15 cellular contexts compared by ENCODE assay signal in the genomic region with DNA sequence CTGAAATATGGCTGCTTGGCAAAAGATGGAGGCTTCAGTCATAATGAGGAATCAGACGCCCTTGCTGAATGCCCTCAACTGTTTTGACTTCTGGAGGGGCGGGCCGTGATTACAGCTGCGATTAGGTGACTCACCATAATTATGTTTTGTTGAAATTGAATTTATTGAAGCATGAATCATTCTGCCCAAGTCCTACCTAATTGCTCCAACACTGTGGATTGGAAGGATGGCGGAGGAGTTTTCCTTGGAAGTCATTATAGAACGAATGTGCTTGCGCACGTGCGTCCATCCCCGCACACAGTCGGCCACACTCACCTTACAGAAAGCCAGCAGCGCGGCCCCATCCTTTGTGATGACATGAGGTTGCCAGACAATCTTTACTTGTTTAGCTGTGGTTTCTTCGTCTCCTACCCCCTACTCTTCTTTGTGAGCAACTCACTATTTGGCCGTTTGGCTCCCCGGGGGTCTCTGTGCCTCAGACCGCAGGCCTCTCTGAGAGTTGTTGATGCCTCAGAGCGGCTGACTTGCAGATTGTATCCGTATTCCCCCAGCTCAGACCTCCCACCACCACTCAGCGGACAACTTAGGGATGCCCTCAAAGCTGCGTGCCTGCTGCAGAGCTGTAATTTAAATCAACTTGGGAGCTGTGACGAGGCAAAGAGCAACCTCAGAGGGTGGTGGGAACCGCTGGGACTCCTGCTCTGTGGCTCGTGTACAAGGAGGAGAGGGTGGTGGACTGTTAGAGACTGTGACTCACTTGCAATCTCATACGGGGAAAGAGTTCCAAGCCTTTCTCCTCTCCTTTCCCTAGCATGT.
DNase-seq lines count a peak whose midpoint lies in the region; ATAC-seq lines count a peak whose summit lies in the region.
"Had no signal": no experiment of that assay in that cellular context is flagged by ENCODE, and none has a peak within 500 bp of the region (broad histone marks: within the 10 kb centered on the region; RNA-seq: fewer than 3 reads in every experiment).

No MANE protein-coding gene starts in this region.

- no peak overlapping the region for H3K4me3 ChIP-seq in MG63
- H3K4me3 ChIP-seq: BLaER1 treated with 17β-estradiol and CSF1 and Interleukin-3, amounts not matched to agents 10 nM and 100 nM; esophagus muscularis mucosa had no signal

- peaks cover 5% of the 10 kb centered on the region for H3K9me3 Mint-ChIP-seq in activated T-cell treated with anti-CD3 and anti-CD28 coated beads, Interleukin-2, amount 50 U/mL, for 4 hours

- no peaks in the 10 kb centered on the region for H3K36me3 Mint-ChIP-seq in activated T-cell treated with anti-CD3 and anti-CD28 coated beads, Interleukin-2, amount 50 U/mL, for 4 hours (ENCODE audit: insufficient read depth)
- H3K36me3 Mint-ChIP-seq: natural killer cell treated with Interleukin-12 subunit alpha and Interleukin-12 subunit beta and Interleukin-15 and Interleukin-18, amount 100 ng/mL, for 72 hours had no signal

- no peaks in the 10 kb centered on the region for H3K9me3 ChIP-seq in MG63
- H3K9me3 ChIP-seq: esophagus muscularis mucosa had no signal

- ATAC-seq in HG02840 (IDR thresholded peaks at IDR 0.05; ENCODE audit: low FRiP score, unreplicated experiment) (no peak), HG03045 (IDR thresholded peaks at IDR 0.05; ENCODE audit: unreplicated experiment) (no peak)
- no peak for ATAC-seq in activated T-cell treated with anti-CD3 and anti-CD28 coated beads, Interleukin-2, amount 50 U/mL, for 4 hours
- ATAC-seq: natural killer cell treated with Interleukin-12 subunit alpha and Interleukin-12 subunit beta and Interleukin-15 and Interleukin-18, amount 100 ng/mL, for 72 hours had no signal

- DNase-seq in COLO829 (ENCODE audit: low spot score) (peak; percentile 67), MG63 (peak; percentile 67), SW480 (ENCODE audit: low spot score) (peak; percentile 58), iris pigment epithelial cell (ENCODE audit: low read depth) (peak; percentile 21), NCI-H526 (lab: John Stamatoyannopoulos, UW) (no peak)
- DNase-seq in activated T-cell treated with anti-CD3 and anti-CD28 coated beads, Interleukin-2, amount 50 U/mL, for 4 hours: no peak
- DNase-seq: activated CD4-positive, alpha-beta T cell treated with anti-CD3 and anti-CD28 coated beads, Interleukin-2, amount 50 U/mL, for 1 hour; activated gamma-delta T cell; central memory CD4-positive, alpha-beta T cell; islet precursor cell had no signal

- peaks cover 6% of the 10 kb centered on the region for H3K27me3 Mint-ChIP-seq in activated T-cell treated with anti-CD3 and anti-CD28 coated beads, Interleukin-2, amount 50 U/mL, for 4 hours (ENCODE audit: low read depth)

- no peaks in the 10 kb centered on the region for H3K4me1 Mint-ChIP-seq in activated T-cell treated with anti-CD3 and anti-CD28 coated beads, Interleukin-2, amount 50 U/mL, for 4 hours (ENCODE audit: low read depth)

- no peaks in the 10 kb centered on the region for H3K36me3 ChIP-seq in MG63
- H3K36me3 ChIP-seq: BLaER1 treated with 17β-estradiol and CSF1 and Interleukin-3, amounts not matched to agents 10 nM and 100 nM; esophagus muscularis mucosa had no signal

- H3K27me3 ChIP-seq in MG63: no peaks in the 10 kb centered on the region
- H3K27me3 ChIP-seq: esophagus muscularis mucosa had no signal

- H3K4me3 Mint-ChIP-seq in activated T-cell treated with anti-CD3 and anti-CD28 coated beads, Interleukin-2, amount 50 U/mL, for 4 hours: no peak overlapping the region
- H3K4me3 Mint-ChIP-seq: natural killer cell treated with Interleukin-12 subunit alpha and Interleukin-12 subunit beta and Interleukin-15 and Interleukin-18, amount 100 ng/mL, for 72 hours had no signal

Comparison
In these comparisons a context has a peak if more than half of its experiments do, and no peak if none do; other contexts are left out.
1. DNase-seq: peak in COLO829 (single experiment), MG63 (single experiment), SW480 (single experiment) and iris pigment epithelial cell (single experiment); none in NCI-H526 (0 of 2) and activated T-cell treated with anti-CD3 and anti-CD28 coated beads, Interleukin-2, amount 50 U/mL, for 4 hours (single experiment).